12 cellular contexts compared by ENCODE assay signal in the genomic region with DNA sequence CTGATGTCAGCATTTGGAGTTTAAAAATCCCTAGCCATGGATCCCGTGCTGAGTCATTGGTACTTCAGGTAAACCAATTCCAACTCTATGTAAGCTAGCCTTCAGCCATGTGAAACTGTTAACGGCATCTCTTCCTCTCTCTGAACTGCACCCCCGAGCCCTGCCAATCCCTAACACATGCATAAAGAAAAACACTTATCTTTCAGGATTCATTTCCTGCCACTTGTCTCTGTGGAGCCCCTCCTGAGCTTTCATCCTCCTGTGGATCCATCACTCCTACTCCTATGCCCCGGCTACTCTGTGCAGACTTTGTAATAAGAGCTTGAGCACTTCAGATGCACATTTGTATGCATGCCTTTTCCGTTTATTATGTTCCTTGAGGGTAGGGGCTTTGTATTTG.
DNase-seq lines count a peak whose midpoint lies in the region; ATAC-seq and TF ChIP-seq lines count a peak whose summit lies in the region.
"Had no signal": no experiment of that assay in that cellular context is flagged by ENCODE, and none has a peak within 500 bp of the region (broad histone marks: within the 10 kb centered on the region; RNA-seq: fewer than 3 reads in every experiment).

No MANE protein-coding gene starts in this region.

- intact Hi-C loops in esophagus muscularis mucosa (cut with DNase I) (no loop called here), testis (cut with DNase I; ENCODE audit: low total_unique reads) (no loop called here)

- H3K4me2 ChIP-seq in skeletal muscle satellite cell (ENCODE audit: low read length) = peak overlapping the region; percentile 4

- TF ChIP-seq CTCF in esophagus muscularis mucosa (IDR thresholded peaks at IDR 0.05) = no peak
- TF ChIP-seq CTCF in testis (IDR thresholded peaks at IDR 0.05) = no peak

- TF ChIP-seq EP300 in esophagus muscularis mucosa (IDR thresholded peaks at IDR 0.05) = no peak

- ATAC-seq in HG03342 (IDR thresholded peaks at IDR 0.05; ENCODE audit: unreplicated experiment) (no peak), GM21529 (IDR thresholded peaks at IDR 0.05; ENCODE audit: unreplicated experiment) (no peak)

- H3K4me1 ChIP-seq in esophagus muscularis mucosa = peaks cover 64 to 93% (median 84%) of the 10 kb centered on the region in 4 donors
- peaks cover 29% of the 10 kb centered on the region for H3K4me1 ChIP-seq in skeletal muscle satellite cell (ENCODE audit: control insufficient read depth, insufficient read depth, low read length)
- no peaks in the 10 kb centered on the region for H3K4me1 ChIP-seq in testis

- H3K27ac ChIP-seq in esophagus muscularis mucosa (replicated peaks in 1 of 4) = peak overlapping the region; percentile 55 to 82 (median 74)
- H3K27ac ChIP-seq in testis = no peak overlapping the region
- H3K27ac ChIP-seq: breast epithelium had no signal

- WGBS in esophagus muscularis mucosa = 37% methylated on average over 5 of the region's 5 CpGs
- WGBS in testis, 2 donors = 46 to 57% methylated on average over 5 of the region's 5 CpGs

- H3K9ac ChIP-seq in skeletal muscle satellite cell (ENCODE audit: low read depth, low read length) = no peak overlapping the region

- no peak overlapping the region for H3K4me3 ChIP-seq in esophagus muscularis mucosa
- H3K4me3 ChIP-seq in skeletal muscle satellite cell (ENCODE audit: low read length) = no peak overlapping the region
- H3K4me3 ChIP-seq in testis = no peak overlapping the region
- H3K4me3 ChIP-seq: breast epithelium had no signal

- no peaks in the 10 kb centered on the region for H3K36me3 ChIP-seq in esophagus muscularis mucosa
- no peaks in the 10 kb centered on the region for H3K36me3 ChIP-seq in skeletal muscle satellite cell (ENCODE audit: insufficient read depth, low read length)
- H3K36me3 ChIP-seq in testis (ENCODE audit: low read depth, missing control alignments) = no peaks in the 10 kb centered on the region
- H3K36me3 ChIP-seq: breast epithelium had no signal

- DNase-seq in NCI-H2107 treated with DMSO at 0.1 percent for 48 hours (lab: John Stamatoyannopoulos, UW; ENCODE audit: unreplicated experiment) = peak; percentile 45
- DNase-seq in NCI-H2107 (lab: John Stamatoyannopoulos, UW) = no peak
- DNase-seq in NCI-H510A treated with DMSO at 0.1 percent for 48 hours (lab: John Stamatoyannopoulos, UW) = peak; percentile 81
- DNase-seq in esophagus muscularis mucosa (ENCODE audit: extremely low spot score) = no peak
- no peak for DNase-seq in testis
- DNase-seq: ACHN, NCI-H2081 treated with DMSO at 0.1 percent for 48 hours, T-helper 1 cell had no signal

- H3K27me3 ChIP-seq in esophagus muscularis mucosa (no peaks in the 10 kb centered on the region), skeletal muscle satellite cell (ENCODE audit: control insufficient read depth, insufficient read depth, low read length) (no peaks in the 10 kb centered on the region), testis (no peaks in the 10 kb centered on the region)
- H3K27me3 ChIP-seq: breast epithelium had no signal

- no peak for TF ChIP-seq POLR2A in esophagus muscularis mucosa (IDR thresholded peaks at IDR 0.05; ENCODE audit: low read depth)
- TF ChIP-seq POLR2A in testis (IDR thresholded peaks at IDR 0.05) = no peak

- H3K9me3 ChIP-seq in esophagus muscularis mucosa (no peaks in the 10 kb centered on the region), skeletal muscle satellite cell (replicated peaks; ENCODE audit: low read length) (no peaks in the 10 kb centered on the region), testis (no peaks in the 10 kb centered on the region)
- H3K9me3 ChIP-seq: breast epithelium had no signal

Comparison
In these comparisons a context has a peak if more than half of its experiments do, and no peak if none do; other contexts are left out.
1. DNase-seq: peak in NCI-H2107 treated with DMSO at 0.1 percent for 48 hours (single experiment) and NCI-H510A treated with DMSO at 0.1 percent for 48 hours (single experiment); none in NCI-H2107 (single experiment), esophagus muscularis mucosa (single experiment) and testis (single experiment).
2. H3K27ac ChIP-seq: peak in esophagus muscularis mucosa (4 of 4); none in testis (0 of 2).